Comparison of ENCODE assay signal across 31 cellular contexts in genomic region chr5:134075102-134075501, GRCh38.
"Had no signal": no experiment of that assay in that cellular context is flagged by ENCODE, and none has a peak within 500 bp of the region (broad histone marks: within the 10 kb centered on the region; RNA-seq: fewer than 3 reads in every experiment).

No MANE protein-coding gene starts in this region.

- H2AFZ ChIP-seq: neural progenitor cell, parathyroid adenoma had no signal

- H3K4me3 Mint-ChIP-seq: effector memory CD8-positive, alpha-beta T cell; mesothelial cell of epicardium; naive B cell; neural progenitor cell; stimulated activated naive CD8-positive, alpha-beta T cell treated with anti-CD3 and anti-CD28 coated beads, Interleukin-15, amount 100 ng/mL, for 72 hours had no signal

- H3K9ac ChIP-seq: neural progenitor cell, parathyroid adenoma had no signal

- H3K36me3 Mint-ChIP-seq: mesothelial cell of epicardium, neural progenitor cell had no signal

- FAIRE-seq: endometrium, islet of Langerhans had no signal

- H3K9me3 Mint-ChIP-seq: effector memory CD8-positive, alpha-beta T cell; mesothelial cell of epicardium; naive B cell; stimulated activated naive CD8-positive, alpha-beta T cell treated with anti-CD3 and anti-CD28 coated beads, Interleukin-15, amount 100 ng/mL, for 72 hours had no signal

- H3K27ac Mint-ChIP-seq: effector memory CD8-positive, alpha-beta T cell; mesothelial cell of epicardium; nephron; neural progenitor cell; progenitor cell of endocrine pancreas; stimulated activated naive CD8-positive, alpha-beta T cell treated with anti-CD3 and anti-CD28 coated beads, Interleukin-15, amount 100 ng/mL, for 72 hours had no signal

- H3K4me2 ChIP-seq: neural progenitor cell, smooth muscle cell had no signal

- H3K79me2 ChIP-seq: parathyroid adenoma had no signal

- H3K27ac ChIP-seq: esophagus squamous epithelium, heart right ventricle, left lung, neural progenitor cell, parathyroid adenoma, suprapubic skin, transverse colon, upper lobe of right lung, vagina had no signal

- H3K9me3 ChIP-seq: esophagus squamous epithelium, heart right ventricle, left lung, mucosa of descending colon, suprapubic skin, transverse colon, upper lobe of right lung, vagina had no signal

- DNase-seq: effector memory CD8-positive, alpha-beta T cell; erythroblast; esophagus squamous epithelium; foreskin melanocyte; glutamatergic neuron; heart right ventricle; hippocampal formation; left cardiac atrium; left lung; mesenchymal stem cell; mucosa of descending colon; naive B cell; stimulated activated CD4-positive, alpha-beta T cell treated with anti-CD3 and anti-CD28 coated beads, Interleukin-12 subunit alpha, Interleukin-12 subunit beta, amount 100 ng/mL, for 4 hours; stimulated activated CD4-positive, alpha-beta T cell treated with anti-CD3 and anti-CD28 coated beads, Interleukin-1b, Interleukin-23, amount 100 ng/mL, for 48 hours; stimulated activated CD4-positive, alpha-beta T cell treated with anti-CD3 and anti-CD28 coated beads, Interleukin-4, amount 100 ng/mL, for 1 hour; stimulated activated CD8-positive, alpha-beta memory T cell treated with anti-CD3 and anti-CD28 coated beads, Interleukin-4, amount 100 ng/mL, for 48 hours; stimulated activated naive CD4-positive, alpha-beta T cell; stimulated activated naive CD8-positive, alpha-beta T cell treated with anti-CD3 and anti-CD28 coated beads, Interleukin-15, amount 100 ng/mL, for 72 hours; transverse colon; upper lobe of right lung had no signal

- H3K27me3 ChIP-seq: vagina had no signal

- H3K36me3 ChIP-seq: esophagus squamous epithelium, heart right ventricle, left lung, neural progenitor cell, suprapubic skin, transverse colon, upper lobe of right lung, vagina had no signal

- H3K4me1 ChIP-seq: parathyroid adenoma had no signal

- H3K4me3 ChIP-seq: esophagus squamous epithelium, heart right ventricle, left lung, mucosa of descending colon, neural progenitor cell, smooth muscle cell, suprapubic skin, transverse colon, upper lobe of right lung, vagina had no signal

- ATAC-seq: effector memory CD8-positive, alpha-beta T cell; heart right ventricle; left cardiac atrium; left lung; mucosa of descending colon; sciatic nerve; stimulated activated naive CD8-positive, alpha-beta T cell treated with anti-CD3 and anti-CD28 coated beads, Interleukin-15, amount 100 ng/mL, for 72 hours; upper lobe of right lung had no signal

- H3K27me3 Mint-ChIP-seq: stimulated activated naive CD8-positive, alpha-beta T cell treated with anti-CD3 and anti-CD28 coated beads, Interleukin-15, amount 100 ng/mL, for 72 hours had no signal
